In the genomic region with DNA sequence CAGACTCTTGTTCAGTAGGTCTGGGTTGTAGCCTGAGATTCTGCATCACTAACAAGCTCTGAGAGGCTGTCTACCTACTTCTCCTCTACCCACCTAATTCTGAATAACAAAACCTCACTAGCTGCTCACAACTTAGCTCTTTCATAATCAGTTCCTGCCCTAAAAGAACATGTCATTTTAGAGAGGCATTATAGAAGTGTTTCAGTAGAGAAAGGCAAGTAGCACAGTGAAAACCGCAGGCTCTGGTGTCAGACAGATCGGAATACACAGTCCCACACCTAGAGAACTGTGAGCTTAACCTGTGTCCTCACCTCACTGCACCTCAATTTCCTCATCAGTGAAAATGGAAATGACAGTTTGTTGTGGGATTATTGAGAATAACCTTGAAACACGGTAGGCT, we compare ENCODE assay signal across 23 cellular contexts.
DNase-seq lines count a peak whose midpoint lies in the region; ATAC-seq, FAIRE-seq and TF ChIP-seq lines count a peak whose summit lies in the region.
"Had no signal": no experiment of that assay in that cellular context is flagged by ENCODE, and none has a peak within 500 bp of the region (broad histone marks: within the 10 kb centered on the region; RNA-seq: fewer than 3 reads in every experiment).

No MANE protein-coding gene starts in this region.

- no peaks in the 10 kb centered on the region for H3K36me3 ChIP-seq in H1 (ENCODE audit: control insufficient read depth in 2 of 4, insufficient read depth in 4 of 4, low read length in 3 of 4)
- no peaks in the 10 kb centered on the region for H3K36me3 ChIP-seq in brain microvascular endothelial cell (replicated peaks)
- H3K36me3 ChIP-seq: SJSA1 had no signal

- DNase-seq in H1 (ENCODE audit: low read depth in 1 of 2, low spot score in 2 of 2): no peak
- peak; percentile 16 for DNase-seq in putamen (ENCODE audit: low spot score)
- no peak for DNase-seq in brain microvascular endothelial cell
- DNase-seq in NCI-H510A treated with DMSO at 0.1 percent for 48 hours (lab: John Stamatoyannopoulos, UW): no peak
- DNase-seq: Caco-2; CD4-positive, alpha-beta T cell; DMS 273 treated with DMSO at 0.1 percent for 48 hours; DND-41; GM23248; MM.1S; NCI-H1048; NCI-H1417 treated with DMSO at 0.1 percent for 48 hours; NCI-H187; NCI-H446 treated with DMSO at 0.1 percent for 48 hours; OCI-M1; T-helper 1 cell had no signal

- no peak overlapping the region for H3K56ac ChIP-seq in H1 (replicated peaks; ENCODE audit: insufficient read length, low read depth, low read length)

- H3K4me1 ChIP-seq in H1 (replicated peaks in 1 of 4; ENCODE audit: control insufficient read depth in 3 of 4, insufficient read depth in 4 of 4, low read length in 3 of 4): peaks cover 2 to 17% (median 7%) of the 10 kb centered on the region in 4 experiments; a peak in 5 of 7 replicates
- H3K4me1 ChIP-seq: Caco-2, SJSA1 had no signal

- FAIRE-seq in H1 (lab: Jason Lieb, UNC): no peak
- FAIRE-seq: K562 had no signal

- H2BK5ac ChIP-seq in H1 (ENCODE audit: low read depth, low read length): no peak overlapping the region

- no peak overlapping the region for H3K18ac ChIP-seq in H1 (ENCODE audit: extremely low read depth, low read length)

- H3K9me3 ChIP-seq in H1 (ENCODE audit: insufficient read depth in 2 of 2, low read depth in 1 of 2, low read length in 1 of 2): no peaks in the 10 kb centered on the region
- H3K9me3 ChIP-seq: Caco-2, SJSA1 had no signal

- no peak for TF ChIP-seq POLR2A in H1 (IDR thresholded peaks at IDR 0.05; ENCODE audit: control extremely low read depth in 1 of 2, low read depth in 2 of 2, low read length in 2 of 2)

- H4K8ac ChIP-seq in H1 (ENCODE audit: extremely low read depth, insufficient read depth, low read length): no peak overlapping the region

- no peak overlapping the region for H4K91ac ChIP-seq in H1 (replicated peaks; ENCODE audit: insufficient read length, low read length)

- CTCF ChIA-PET in H1 (lab: Charles Lee; ENCODE audit: partially characterized antibody): interaction anchor here (0.8 to 1.3 kb wide), 2 partner anchors 58 to 66 kb away, joined by 3 to 4 read pairs; no protein-coding TSS in a partner anchor

- no peak overlapping the region for H3K23ac ChIP-seq in H1 (ENCODE audit: insufficient read length)

- TF ChIP-seq RAD21 in H1 (IDR thresholded peaks at IDR 0.05 in 1 of 2, conservative IDR thresholded peaks at IDR 0.05 in 1 of 2; ENCODE audit: low read depth in 2 of 2, low read length in 2 of 2): no peak

- no peaks in the 10 kb centered on the region for H3K79me1 ChIP-seq in H1 (ENCODE audit: low read depth, low read length)

- POLR2A ChIA-PET in H1 (lab: Charles Lee; ENCODE audit: partially characterized antibody): no interaction called here

- H2BK120ac ChIP-seq in H1 (replicated peaks; ENCODE audit: low read depth, low read length): no peak overlapping the region

- no peaks in the 10 kb centered on the region for H3K27me3 ChIP-seq in H1 (replicated peaks in 1 of 4; ENCODE audit: control insufficient read depth in 3 of 4, extremely low read depth in 1 of 4, insufficient read depth in 3 of 4, low read length in 3 of 4)
- H3K27me3 ChIP-seq in brain microvascular endothelial cell (replicated peaks): no peaks in the 10 kb centered on the region
- H3K27me3 ChIP-seq: SJSA1 had no signal

- H2AFZ ChIP-seq in H1 (ENCODE audit: low read length): 0 out of 2 replicates have a peak overlapping the region, but pooled peaks have one; percentile 34
- H2AFZ ChIP-seq: GM23248 had no signal

- H4K5ac ChIP-seq in H1 (ENCODE audit: insufficient read length, low read depth, low read length): no peak overlapping the region

- ATAC-seq in GM18858 (IDR thresholded peaks at IDR 0.05; ENCODE audit: unreplicated experiment) (peak; percentile 47), HG03432 (IDR thresholded peaks at IDR 0.05; ENCODE audit: unreplicated experiment) (peak; percentile 72), GM18517 (IDR thresholded peaks at IDR 0.05; ENCODE audit: unreplicated experiment) (no peak)
- ATAC-seq: HCT116, K562, Right ventricle myocardium inferior had no signal

- no peak overlapping the region for H2BK12ac ChIP-seq in H1 (ENCODE audit: low read depth, low read length)

- H3K27ac ChIP-seq in H1 (ENCODE audit: low read depth, low read length) (no peak overlapping the region), brain microvascular endothelial cell (no peak overlapping the region)
- H3K27ac ChIP-seq: GM23248, SJSA1 had no signal

- no peaks in the 10 kb centered on the region for H4K20me1 ChIP-seq in H1 (replicated peaks in 1 of 2; ENCODE audit: control insufficient read depth in 1 of 2, insufficient read depth in 2 of 2, low read length in 2 of 2)

- H3K14ac ChIP-seq in H1 (ENCODE audit: insufficient read length): no peak overlapping the region

- TF ChIP-seq CTCF in H1 (IDR thresholded peaks at IDR 0.05; ENCODE audit: control extremely low read depth in 1 of 3, insufficient read depth in 1 of 3, low read depth in 1 of 3, low read length in 3 of 3) (no peak), brain microvascular endothelial cell (IDR thresholded peaks at IDR 0.05; ENCODE audit: low read depth, low read length, missing control alignments) (no peak)

- no peak overlapping the region for H2BK15ac ChIP-seq in H1 (ENCODE audit: low read length)

- H3K9ac ChIP-seq in H1 (replicated peaks in 1 of 4; ENCODE audit: extremely low read depth in 1 of 4, low read depth in 3 of 4, low read length in 3 of 4): no peak overlapping the region
- H3K9ac ChIP-seq: GM23248 had no signal

- H2BK20ac ChIP-seq in H1 (ENCODE audit: low read length): no peak overlapping the region

- WGBS in H1 (ENCODE audit: extremely low coverage in 1 of 2, insufficient coverage in 1 of 2, insufficient read length in 1 of 2, insufficient replicate concordance in 2 of 2, low coverage in 1 of 2, low lambda C conversion rate in 2 of 2, missing lambda C conversion rate in 1 of 2), 2 experiments: 79% methylated on average over 3 of the region's 3 CpGs; no CpG with 5 or more reads in 1 of the 2 experiments

- H2AK5ac ChIP-seq in H1 (ENCODE audit: low read depth, low read length): no peak overlapping the region

- no peak overlapping the region for H3K4ac ChIP-seq in H1 (replicated peaks; ENCODE audit: insufficient read length, low read depth, low read length)

- no peak overlapping the region for H3K4me2 ChIP-seq in H1 (ENCODE audit: insufficient read depth in 1 of 2, low read depth in 2 of 2, low read length in 2 of 2)

- TF ChIP-seq EP300 in H1 (IDR thresholded peaks at IDR 0.05; ENCODE audit: borderline replicate concordance in 1 of 2, low read depth in 2 of 2, low read length in 2 of 2): no peak

- in situ Hi-C loops in brain microvascular endothelial cell (cut with HindIII; ENCODE audit: low pct_ligation_motif_present, low sequenced_read_pairs): no loop called here

- no peak overlapping the region for H3K4me3 ChIP-seq in H1 (ENCODE audit: extremely low read depth in 1 of 4, insufficient read depth in 2 of 4, low read depth in 3 of 4, low read length in 4 of 4)
- H3K4me3 ChIP-seq in brain microvascular endothelial cell (ENCODE audit: low read depth, low read length): no peak overlapping the region
- H3K4me3 ChIP-seq: GM23248, K562, SJSA1 had no signal

- no peaks in the 10 kb centered on the region for H3K79me2 ChIP-seq in H1 (ENCODE audit: control insufficient read depth in 1 of 2, insufficient read depth in 2 of 2, low read length in 2 of 2)

- H3K23me2 ChIP-seq in H1 (ENCODE audit: low read depth, low read length): no peaks in the 10 kb centered on the region

TF ChIP-seq in H1, 55 proteins besides CTCF, POLR2A, EP300 and RAD21 (continues in another document):
- TF ChIP-seq NRF1 (IDR thresholded peaks at IDR 0.05; ENCODE audit: low read depth, low read length) (no peak), KDM5A (IDR thresholded peaks at IDR 0.05; ENCODE audit: low read length) (no peak), JUND (IDR thresholded peaks at IDR 0.05; ENCODE audit: low read length) (no peak), EGR1 (IDR thresholded peaks at IDR 0.05; ENCODE audit: borderline replicate concordance, low read depth, low read length) (no peak), SP1 (IDR thresholded peaks at IDR 0.05; ENCODE audit: low read depth, low read length) (no peak), CBX5 (IDR thresholded peaks at IDR 0.05; ENCODE audit: low read depth, low read length) (no peak), MAFK (IDR thresholded peaks at IDR 0.05; ENCODE audit: low read depth, low read length) (no peak), SIX5 (IDR thresholded peaks at IDR 0.05; ENCODE audit: low read depth, low read length) (no peak)
- TF ChIP-seq, protein P1, sequence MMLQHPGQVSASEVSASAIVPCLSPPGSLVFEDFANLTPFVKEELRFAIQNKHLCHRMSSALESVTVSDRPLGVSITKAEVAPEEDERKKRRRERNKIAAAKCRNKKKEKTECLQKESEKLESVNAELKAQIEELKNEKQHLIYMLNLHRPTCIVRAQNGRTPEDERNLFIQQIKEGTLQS (IDR thresholded peaks at IDR 0.05; ENCODE audit: insufficient read depth, low read depth, low read length): no peak
